Comparison of ENCODE assay signal across 1 cellular context in genomic region chr6:36546958-36547645, GRCh38.
TF ChIP-seq lines count a peak whose summit lies in the region.

Gene STK38, minus strand, starts transcription at chr6:36547479. Its CDS starts 7,277 bp downstream, at chr6:36540202.

TF ChIP-seq in HepG2, 621 proteins besides CTCF, POLR2A, EP300 and RAD21 (continued from another document and continues in another):
- TF ChIP-seq, protein P1, sequence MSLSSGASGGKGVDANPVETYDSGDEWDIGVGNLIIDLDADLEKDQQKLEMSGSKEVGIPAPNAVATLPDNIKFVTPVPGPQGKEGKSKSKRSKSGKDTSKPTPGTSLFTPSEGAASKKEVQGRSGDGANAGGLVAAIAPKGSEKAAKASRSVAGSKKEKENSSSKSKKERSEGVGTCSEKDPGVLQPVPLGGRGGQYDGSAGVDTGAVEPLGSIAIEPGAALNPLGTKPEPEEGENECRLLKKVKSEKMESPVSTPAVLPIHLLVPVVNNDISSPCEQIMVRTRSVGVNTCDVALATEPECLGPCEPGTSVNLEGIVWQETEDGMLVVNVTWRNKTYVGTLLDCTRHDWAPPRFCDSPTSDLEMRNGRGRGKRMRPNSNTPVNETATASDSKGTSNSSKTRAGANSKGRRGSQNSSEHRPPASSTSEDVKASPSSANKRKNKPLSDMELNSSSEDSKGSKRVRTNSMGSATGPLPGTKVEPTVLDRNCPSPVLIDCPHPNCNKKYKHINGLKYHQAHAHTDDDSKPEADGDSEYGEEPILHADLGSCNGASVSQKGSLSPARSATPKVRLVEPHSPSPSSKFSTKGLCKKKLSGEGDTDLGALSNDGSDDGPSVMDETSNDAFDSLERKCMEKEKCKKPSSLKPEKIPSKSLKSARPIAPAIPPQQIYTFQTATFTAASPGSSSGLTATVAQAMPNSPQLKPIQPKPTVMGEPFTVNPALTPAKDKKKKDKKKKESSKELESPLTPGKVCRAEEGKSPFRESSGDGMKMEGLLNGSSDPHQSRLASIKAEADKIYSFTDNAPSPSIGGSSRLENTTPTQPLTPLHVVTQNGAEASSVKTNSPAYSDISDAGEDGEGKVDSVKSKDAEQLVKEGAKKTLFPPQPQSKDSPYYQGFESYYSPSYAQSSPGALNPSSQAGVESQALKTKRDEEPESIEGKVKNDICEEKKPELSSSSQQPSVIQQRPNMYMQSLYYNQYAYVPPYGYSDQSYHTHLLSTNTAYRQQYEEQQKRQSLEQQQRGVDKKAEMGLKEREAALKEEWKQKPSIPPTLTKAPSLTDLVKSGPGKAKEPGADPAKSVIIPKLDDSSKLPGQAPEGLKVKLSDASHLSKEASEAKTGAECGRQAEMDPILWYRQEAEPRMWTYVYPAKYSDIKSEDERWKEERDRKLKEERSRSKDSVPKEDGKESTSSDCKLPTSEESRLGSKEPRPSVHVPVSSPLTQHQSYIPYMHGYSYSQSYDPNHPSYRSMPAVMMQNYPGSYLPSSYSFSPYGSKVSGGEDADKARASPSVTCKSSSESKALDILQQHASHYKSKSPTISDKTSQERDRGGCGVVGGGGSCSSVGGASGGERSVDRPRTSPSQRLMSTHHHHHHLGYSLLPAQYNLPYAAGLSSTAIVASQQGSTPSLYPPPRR (CRISPR knock-in tag; IDR thresholded peaks at IDR 0.05; ENCODE audit: borderline replicate concordance) = peak; percentile 61; the same call in 1 of the 2 replicates
- TF ChIP-seq ZKSCAN8 (CRISPR knock-in tag; IDR thresholded peaks at IDR 0.05; ENCODE audit: borderline replicate concordance) = no peak
- no peak for TF ChIP-seq RERE (CRISPR knock-in tag; IDR thresholded peaks at IDR 0.05; ENCODE audit: low read depth)
- peak; percentile 71; the same call in 1 of the 2 replicates for TF ChIP-seq RXRA (CRISPR knock-in tag; IDR thresholded peaks at IDR 0.05)
- TF ChIP-seq THYN1 (CRISPR knock-in tag; IDR thresholded peaks at IDR 0.05; ENCODE audit: borderline replicate concordance, low read depth) = 0 out of 2 replicates have a peak, but pooled peaks have one; percentile 61
- peak; percentile 91 for TF ChIP-seq ZNF761 (CRISPR knock-in tag; conservative IDR thresholded peaks at IDR 0.05)
- no peak for TF ChIP-seq RFX1 (IDR thresholded peaks at IDR 0.05)
- TF ChIP-seq SP140L (CRISPR knock-in tag; IDR thresholded peaks at IDR 0.05; ENCODE audit: borderline replicate concordance) = no peak
- no peak for TF ChIP-seq ZC3H13 (CRISPR knock-in tag; IDR thresholded peaks at IDR 0.05)
- peak; percentile 80 for TF ChIP-seq TFDP1 (CRISPR knock-in tag; IDR thresholded peaks at IDR 0.05; ENCODE audit: borderline replicate concordance)
- no peak for TF ChIP-seq CHD4 (IDR thresholded peaks at IDR 0.05; ENCODE audit: borderline replicate concordance, low read length)
- no peak for TF ChIP-seq CC2D1A (CRISPR knock-in tag; IDR thresholded peaks at IDR 0.05)
- TF ChIP-seq, protein P2, sequence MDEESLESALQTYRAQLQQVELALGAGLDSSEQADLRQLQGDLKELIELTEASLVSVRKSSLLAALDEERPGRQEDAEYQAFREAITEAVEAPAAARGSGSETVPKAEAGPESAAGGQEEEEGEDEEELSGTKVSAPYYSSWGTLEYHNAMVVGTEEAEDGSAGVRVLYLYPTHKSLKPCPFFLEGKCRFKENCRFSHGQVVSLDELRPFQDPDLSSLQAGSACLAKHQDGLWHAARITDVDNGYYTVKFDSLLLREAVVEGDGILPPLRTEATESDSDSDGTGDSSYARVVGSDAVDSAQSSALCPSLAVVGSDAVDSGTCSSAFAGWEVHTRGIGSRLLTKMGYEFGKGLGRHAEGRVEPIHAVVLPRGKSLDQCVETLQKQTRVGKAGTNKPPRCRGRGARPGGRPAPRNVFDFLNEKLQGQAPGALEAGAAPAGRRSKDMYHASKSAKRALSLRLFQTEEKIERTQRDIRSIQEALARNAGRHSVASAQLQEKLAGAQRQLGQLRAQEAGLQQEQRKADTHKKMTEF (CRISPR knock-in tag; IDR thresholded peaks at IDR 0.05) = peak; percentile 56; the same call in 1 of the 2 replicates
- TF ChIP-seq, protein P3, sequence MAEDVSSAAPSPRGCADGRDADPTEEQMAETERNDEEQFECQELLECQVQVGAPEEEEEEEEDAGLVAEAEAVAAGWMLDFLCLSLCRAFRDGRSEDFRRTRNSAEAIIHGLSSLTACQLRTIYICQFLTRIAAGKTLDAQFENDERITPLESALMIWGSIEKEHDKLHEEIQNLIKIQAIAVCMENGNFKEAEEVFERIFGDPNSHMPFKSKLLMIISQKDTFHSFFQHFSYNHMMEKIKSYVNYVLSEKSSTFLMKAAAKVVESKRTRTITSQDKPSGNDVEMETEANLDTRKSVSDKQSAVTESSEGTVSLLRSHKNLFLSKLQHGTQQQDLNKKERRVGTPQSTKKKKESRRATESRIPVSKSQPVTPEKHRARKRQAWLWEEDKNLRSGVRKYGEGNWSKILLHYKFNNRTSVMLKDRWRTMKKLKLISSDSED (CRISPR knock-in tag; IDR thresholded peaks at IDR 0.05) = no peak
- TF ChIP-seq, protein P4, sequence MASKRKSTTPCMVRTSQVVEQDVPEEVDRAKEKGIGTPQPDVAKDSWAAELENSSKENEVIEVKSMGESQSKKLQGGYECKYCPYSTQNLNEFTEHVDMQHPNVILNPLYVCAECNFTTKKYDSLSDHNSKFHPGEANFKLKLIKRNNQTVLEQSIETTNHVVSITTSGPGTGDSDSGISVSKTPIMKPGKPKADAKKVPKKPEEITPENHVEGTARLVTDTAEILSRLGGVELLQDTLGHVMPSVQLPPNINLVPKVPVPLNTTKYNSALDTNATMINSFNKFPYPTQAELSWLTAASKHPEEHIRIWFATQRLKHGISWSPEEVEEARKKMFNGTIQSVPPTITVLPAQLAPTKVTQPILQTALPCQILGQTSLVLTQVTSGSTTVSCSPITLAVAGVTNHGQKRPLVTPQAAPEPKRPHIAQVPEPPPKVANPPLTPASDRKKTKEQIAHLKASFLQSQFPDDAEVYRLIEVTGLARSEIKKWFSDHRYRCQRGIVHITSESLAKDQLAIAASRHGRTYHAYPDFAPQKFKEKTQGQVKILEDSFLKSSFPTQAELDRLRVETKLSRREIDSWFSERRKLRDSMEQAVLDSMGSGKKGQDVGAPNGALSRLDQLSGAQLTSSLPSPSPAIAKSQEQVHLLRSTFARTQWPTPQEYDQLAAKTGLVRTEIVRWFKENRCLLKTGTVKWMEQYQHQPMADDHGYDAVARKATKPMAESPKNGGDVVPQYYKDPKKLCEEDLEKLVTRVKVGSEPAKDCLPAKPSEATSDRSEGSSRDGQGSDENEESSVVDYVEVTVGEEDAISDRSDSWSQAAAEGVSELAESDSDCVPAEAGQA (IDR thresholded peaks at IDR 0.05; ENCODE audit: low read depth) = 0 out of 2 replicates have a peak, but pooled peaks have one; percentile 41
- TF ChIP-seq, protein P4 (CRISPR knock-in tag; IDR thresholded peaks at IDR 0.05; ENCODE audit: borderline replicate concordance) = no peak
- TF ChIP-seq ZSCAN30 (CRISPR knock-in tag; IDR thresholded peaks at IDR 0.05) = 0 out of 2 replicates have a peak, but pooled peaks have one; percentile 10
- no peak for TF ChIP-seq ZFP36L1 (CRISPR knock-in tag; IDR thresholded peaks at IDR 0.05)
- peak; percentile 82 for TF ChIP-seq ZBTB7B (CRISPR knock-in tag; IDR thresholded peaks at IDR 0.05)
- TF ChIP-seq FOXP1 (IDR thresholded peaks at IDR 0.05) = no peak
- no peak for TF ChIP-seq FOXP1 (CRISPR knock-in tag; IDR thresholded peaks at IDR 0.05)
- TF ChIP-seq MAFK (conservative IDR thresholded peaks at IDR 0.05 in 1 of 2, IDR thresholded peaks at IDR 0.05 in 1 of 2; ENCODE audit: low read length in 2 of 2) = no peak
- TF ChIP-seq SAFB2 (CRISPR knock-in tag; IDR thresholded peaks at IDR 0.05; ENCODE audit: borderline replicate concordance, low read depth) = peak; percentile 74; the same call in 1 of the 2 replicates
- TF ChIP-seq SMAD1 (CRISPR knock-in tag; IDR thresholded peaks at IDR 0.05; ENCODE audit: borderline replicate concordance, low read depth) = peak; percentile 84; the same call in 1 of the 2 replicates
- TF ChIP-seq PAF1 (CRISPR knock-in tag; IDR thresholded peaks at IDR 0.05) = no peak
- no peak for TF ChIP-seq ATF1 (CRISPR knock-in tag; IDR thresholded peaks at IDR 0.05)
- 0 out of 2 replicates have a peak, but pooled peaks have one; percentile 59 for TF ChIP-seq REPIN1 (CRISPR knock-in tag; IDR thresholded peaks at IDR 0.05; ENCODE audit: borderline replicate concordance, low read depth)
- no peak for TF ChIP-seq ZBTB7A (CRISPR knock-in tag; IDR thresholded peaks at IDR 0.05)
- TF ChIP-seq ZNF615 (CRISPR knock-in tag; IDR thresholded peaks at IDR 0.05; ENCODE audit: borderline replicate concordance) = 0 out of 2 replicates have a peak, but pooled peaks have one; percentile 64
- no peak; the same call in 1 of the 2 replicates for TF ChIP-seq MLXIP (CRISPR knock-in tag; IDR thresholded peaks at IDR 0.05; ENCODE audit: borderline replicate concordance)
